ENCODE assay signal across 9 cellular contexts in genomic region chr2:187500585-187501359, GRCh38. TPM values are rescaled to one million over a fixed set of nuclear protein-coding genes. Genes with fewer than 3 reads are reported as not detected.
DNase-seq lines count a peak whose midpoint lies in the region; ATAC-seq and TF ChIP-seq lines count a peak whose summit lies in the region.
"Had no signal": no experiment of that assay in that cellular context is flagged by ENCODE, and none has a peak within 500 bp of the region (broad histone marks: within the 10 kb centered on the region; RNA-seq: fewer than 3 reads in every experiment).

No MANE protein-coding gene starts in this region.

- 63% methylated on average over 7 of the region's 7 CpGs for WGBS in liver

- H3K27ac ChIP-seq in VCaP (peak overlapping the region; percentile 56), liver (ENCODE audit: low read depth in 1 of 2, low read length in 2 of 2) (peak overlapping the region; percentile 2 to 36)

- peaks cover 0 to 12% (median 5%) of the 10 kb centered on the region in 4 donors for H3K4me1 ChIP-seq in liver (ENCODE audit: control insufficient read depth in 4 of 4, insufficient read depth in 4 of 4, low read length in 3 of 4)

- in situ Hi-C loops in KBM-7 (cut with MboI; ENCODE audit: low pct_unique_long_range_greater_than_20kb, low sequenced_read_pairs), result no loop called here

- CTCF ChIA-PET in BJ (lab: Yijun Ruan, JAX), result interaction anchor here (0.6 to 6.6 kb wide), 36 partner anchors 8 to 1911 kb away, joined by 3 to 275 read pairs (median 4); no protein-coding TSS in a partner anchor

- no peak for ATAC-seq in GM21723 (IDR thresholded peaks at IDR 0.05; ENCODE audit: unreplicated experiment)
- no peak for ATAC-seq in GM19035 (IDR thresholded peaks at IDR 0.05; ENCODE audit: unreplicated experiment)
- ATAC-seq in GM19328 (IDR thresholded peaks at IDR 0.05; ENCODE audit: unreplicated experiment), result no peak

- H3K27me3 ChIP-seq in BJ (ENCODE audit: control insufficient read depth, insufficient read depth, low read length) (no peaks in the 10 kb centered on the region), liver (ENCODE audit: control insufficient read depth in 4 of 4, insufficient read depth in 4 of 4, low read length in 3 of 4) (no peaks in the 10 kb centered on the region)

- H3K9me3 ChIP-seq in liver (ENCODE audit: control insufficient read depth in 4 of 4, low read length in 3 of 4), result no peaks in the 10 kb centered on the region

- POLR2A ChIA-PET in BJ (lab: Charles Lee), result no interaction called here

- H3K36me3 ChIP-seq in BJ (ENCODE audit: control insufficient read depth, insufficient read depth, low read length) (no peaks in the 10 kb centered on the region; the same call in 1 of the 2 replicates), liver (ENCODE audit: control insufficient read depth in 4 of 4, insufficient read depth in 3 of 4, low read depth in 1 of 4, low read length in 3 of 4) (peaks cover 0 to 10% (median 7%) of the 10 kb centered on the region in 4 donors)

- peak in 1 of 2 donors; percentile 37 for TF ChIP-seq RAD21 in liver (IDR thresholded peaks at IDR 0.05)

- H3K9ac ChIP-seq in liver (ENCODE audit: low read depth in 1 of 2, low read length in 2 of 2), result no peak overlapping the region

- DNase-seq in BJ (ENCODE audit: low read depth) (no peak), KBM-7 (peak; percentile 50), dedifferentiated amniotic fluid mesenchymal stem cell (ENCODE audit: extremely low spot score) (no peak)

- TF ChIP-seq CTCF in BJ (IDR thresholded peaks at IDR 0.05; ENCODE audit: insufficient read depth, low read depth, low read length), result peak; percentile 17; the same call in 1 of the 2 replicates
- peak; percentile 56 for TF ChIP-seq CTCF in VCaP (conservative IDR thresholded peaks at IDR 0.05)
- TF ChIP-seq CTCF in liver (IDR thresholded peaks at IDR 0.05; ENCODE audit: low read depth, low read length, missing input control), result no peak

- H3K4me3 ChIP-seq in BJ (ENCODE audit: low read depth, low read length) (no peak overlapping the region), liver (ENCODE audit: low read depth in 1 of 3, low read length in 3 of 3) (no peak overlapping the region)
- H3K4me3 ChIP-seq: skin epidermis had no signal

TF ChIP-seq in liver, 16 proteins besides CTCF, POLR2A, EP300 and RAD21:
- no peak for TF ChIP-seq HNF4G (IDR thresholded peaks at IDR 0.05)
- no peak for TF ChIP-seq RXRA (IDR thresholded peaks at IDR 0.05)
- TF ChIP-seq HNF4A (conservative IDR thresholded peaks at IDR 0.05), result peak; percentile 20 to 45

RNA-seq across cellular contexts. Expression of gene CALCRL, which starts 52.7 kb away (rescaled TPM):
- 1.7 and 2.4 TPM in 2 replicates for polyA plus RNA-seq in BJ (2011; rRNA removed)
- polyA minus RNA-seq in BJ (2011; rRNA and poly(A)+ RNA removed), result 2.4 and 2.7 TPM in 2 replicates
- total RNA-seq in liver, result 10 to 100 TPM; 10.5 to 14.8 TPM
- 1 to 10 TPM; 4.1 to 8.4 TPM for polyA plus RNA-seq in liver

RNA-seq across cellular contexts. Expression of gene TFPI, which starts 53.5 kb away (rescaled TPM):
- polyA plus RNA-seq in BJ (2011; rRNA removed), result 10.9 and 28.2 TPM in 2 replicates
- polyA minus RNA-seq in BJ (2011; rRNA and poly(A)+ RNA removed), result 9.1 and 13.2 TPM in 2 replicates
- 100 to 1,000 TPM; 109 to 152 TPM for total RNA-seq in liver
- 100 to 1,000 TPM in 1 of 2 donors, 10 to 100 TPM in 1; 55.8 to 211 TPM for polyA plus RNA-seq in liver
